Comparison of ENCODE assay signal across 14 cellular contexts in genomic region chr9:131550480-131550879, GRCh38. TPM values are rescaled to one million over a fixed set of nuclear protein-coding genes. Genes with fewer than 3 reads are reported as not detected.
"Had no signal": no experiment of that assay in that cellular context is flagged by ENCODE, and none has a peak within 500 bp of the region (broad histone marks: within the 10 kb centered on the region; RNA-seq: fewer than 3 reads in every experiment).

No MANE protein-coding gene starts in this region.

RNA-seq across cellular contexts. Expression of gene PRRT1B, which starts 5.2 kb away (rescaled TPM):
- total RNA-seq: naive thymus-derived CD8-positive, alpha-beta T cell; natural killer cell treated with Interleukin-12 subunit alpha and Interleukin-12 subunit beta and Interleukin-15 and Interleukin-18, amount 100 ng/mL, for 72 hours; neural crest cell; omental fat pad; osteocyte; pulmonary artery endothelial cell; right atrium auricular region; sciatic nerve; skeletal muscle tissue; subcutaneous adipose tissue; temporal lobe; urinary bladder; uterus had no signal
- polyA plus RNA-seq: naive thymus-derived CD8-positive, alpha-beta T cell; thymus; urinary bladder had no signal
